In genomic region chr14:34629344-34629656, GRCh38 we compare ENCODE assay signal across 8 cellular contexts.
A peak's percentile ranks its signal among the peaks of the same experiment; 100 is the strongest.
DNase-seq lines count a peak whose midpoint lies in the region; ATAC-seq, FAIRE-seq and TF ChIP-seq lines count a peak whose summit lies in the region.

No MANE protein-coding gene starts in this region.

- H3K36me3 Mint-ChIP-seq in memory B cell, result peaks cover 4% of the 10 kb centered on the region

- no peaks in the 10 kb centered on the region for H3K27me3 Mint-ChIP-seq in memory B cell

- ATAC-seq in HG03432 (IDR thresholded peaks at IDR 0.05; ENCODE audit: unreplicated experiment), result peak; percentile 31
- ATAC-seq in memory B cell (ENCODE audit: low read depth), result no peak

- H3K4me3 ChIP-seq in GM08714 (ENCODE audit: low read length), result peak overlapping the region; percentile 99
- H3K4me3 ChIP-seq in astrocyte of the spinal cord (ENCODE audit: low read depth, low read length), result peak overlapping the region; percentile 97

- H3K4me3 Mint-ChIP-seq in memory B cell, result peak overlapping the region; percentile 97

- peaks cover 1% of the 10 kb centered on the region for H3K9me3 Mint-ChIP-seq in memory B cell

- H3K4me1 Mint-ChIP-seq in memory B cell, result peaks cover 12% of the 10 kb centered on the region

- DNase-seq in astrocyte of the spinal cord (ENCODE audit: low read depth, low spot score), result no peak
- no peak for DNase-seq in memory B cell (ENCODE audit: low spot score in 2 of 2)
- DNase-seq in OCI-M1 (lab: John Stamatoyannopoulos, UW), result no peak
- DNase-seq in D721Med (ENCODE audit: insufficient read length, low spot score), result no peak
- no peak for DNase-seq in NCI-H187 (lab: John Stamatoyannopoulos, UW)
- no peak for DNase-seq in activated effector memory CD4-positive, alpha-beta T cell treated with Interleukin-2 at 50 U/mL for 16 hours

- TF ChIP-seq CTCF in astrocyte of the spinal cord (IDR thresholded peaks at IDR 0.05; ENCODE audit: low read depth, low read length), result no peak
- no peak for TF ChIP-seq CTCF in D721Med (IDR thresholded peaks at IDR 0.05; ENCODE audit: insufficient read depth, missing control alignments)

- peak overlapping the region; percentile 93 for H3K27ac Mint-ChIP-seq in memory B cell

- in situ Hi-C loops in astrocyte of the spinal cord (cut with HindIII; ENCODE audit: low sequenced_read_pairs), result no loop called here

- FAIRE-seq in D721Med (lab: Jason Lieb, UNC), result no peak
